24 cellular contexts compared by ENCODE assay signal in the genomic region with DNA sequence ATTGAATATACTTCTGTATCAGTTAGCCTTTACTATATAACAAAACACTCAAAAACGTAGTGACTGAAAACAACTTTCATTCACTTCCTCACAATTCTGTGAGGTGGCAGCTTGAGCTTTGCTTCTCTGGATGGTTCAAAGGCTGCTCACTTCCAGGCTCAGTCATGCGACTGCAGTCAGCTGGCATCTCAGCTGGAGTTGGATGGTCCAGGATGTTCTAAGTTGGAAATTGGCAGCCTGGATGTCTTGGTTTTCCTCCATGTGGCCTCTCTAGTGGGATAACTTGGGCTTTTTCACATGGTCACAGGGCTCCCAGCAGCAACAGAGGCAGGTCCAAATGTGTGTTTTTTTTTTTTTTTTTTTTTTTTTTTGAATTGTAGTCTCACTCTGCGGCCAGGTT.
"Had no signal": no experiment of that assay in that cellular context is flagged by ENCODE, and none has a peak within 500 bp of the region (broad histone marks: within the 10 kb centered on the region; RNA-seq: fewer than 3 reads in every experiment).

No MANE protein-coding gene starts in this region.

- ATAC-seq: foreskin keratinocyte; left colon; mucosa of descending colon; natural killer cell treated with Interleukin-12 subunit alpha and Interleukin-12 subunit beta and Interleukin-15 and Interleukin-18, amount 100 ng/mL, for 72 hours; pancreas; stimulated activated memory B cell treated with anti-CD40 and anti-IgM and Interleukin-4, amounts not matched to agents 10 μg/mL and 1 μg/mL and 100 μg/mL, for 72 hours had no signal

- H3K27me3 ChIP-seq: esophagus muscularis mucosa, foreskin keratinocyte, neutrophil, pancreas, sigmoid colon, tibial nerve, upper lobe of left lung, uterus had no signal

- DNase-seq: dermis blood vessel endothelial cell; effector memory CD4-positive, alpha-beta T cell; foreskin keratinocyte; immature natural killer cell; islet precursor cell; kidney glomerular epithelial cell; left colon; mesenchymal stem cell; mucosa of descending colon; naive B cell; pancreas; sigmoid colon; stimulated activated CD4-positive, alpha-beta T cell treated with anti-CD3 and anti-CD28 coated beads, Interleukin-2, amount 100 ng/mL, for 24 hours; stimulated activated CD4-positive, alpha-beta T cell treated with anti-CD3 and anti-CD28 coated beads, Interleukin-4, amount 100 ng/mL, for 24 hours; upper lobe of left lung; uterus had no signal

- H3K4me3 ChIP-seq: coronary artery, esophagus muscularis mucosa, lung, mucosa of descending colon, pancreas, sigmoid colon, thoracic aorta, tibial nerve, upper lobe of left lung, uterus had no signal

- H3K27ac ChIP-seq: coronary artery, esophagus muscularis mucosa, foreskin keratinocyte, neutrophil, pancreas, sigmoid colon, thoracic aorta, tibial nerve, upper lobe of left lung, uterus had no signal

- H3K9me3 ChIP-seq: esophagus muscularis mucosa, mucosa of descending colon, neutrophil, pancreas, sigmoid colon, thoracic aorta, upper lobe of left lung, uterus had no signal

- H3K4me1 ChIP-seq: foreskin keratinocyte, pancreas, sigmoid colon, tibial nerve, upper lobe of left lung, uterus had no signal
